Comparison of ENCODE assay signal across 17 cellular contexts in genomic region chr12:25286837-25287236, GRCh38. TPM values are rescaled to one million over a fixed set of nuclear protein-coding genes. Genes with fewer than 3 reads are reported as not detected.
DNase-seq lines count a peak whose midpoint lies in the region; ATAC-seq and TF ChIP-seq lines count a peak whose summit lies in the region.
"Had no signal": no experiment of that assay in that cellular context is flagged by ENCODE, and none has a peak within 500 bp of the region (broad histone marks: within the 10 kb centered on the region; RNA-seq: fewer than 3 reads in every experiment).

No MANE protein-coding gene starts in this region.

- H3K27me3 Mint-ChIP-seq in MCF 10A (ENCODE audit: insufficient read depth, unreplicated experiment): no peaks in the 10 kb centered on the region

- H3K9me3 ChIP-seq in breast epithelium: peaks cover 0 to 6% of the 10 kb centered on the region in 2 donors

- no peaks in the 10 kb centered on the region for H3K36me3 ChIP-seq in breast epithelium

- DNase-seq in MCF 10A (ENCODE audit: unreplicated experiment) (peak; percentile 40), breast epithelium (ENCODE audit: low spot score in 2 of 2) (no peak), SW480 (ENCODE audit: low spot score) (peak; percentile 48), kidney glomerular epithelial cell (lab: John Stamatoyannopoulos, UW) (peak; percentile 8)
- DNase-seq in stimulated activated CD4-positive, alpha-beta T cell treated with anti-CD3 and anti-CD28 coated beads, Interleukin-15, amount 100 ng/mL, for 24 hours: no peak
- DNase-seq: H7, NCI-H1105, NCI-H1694 treated with DMSO at 0.1 percent for 48 hours, NCI-H2171, NCI-H82, Right ventricle myocardium superior had no signal

- TF ChIP-seq POLR2A in breast epithelium (IDR thresholded peaks at IDR 0.05) (no peak), GM18505 (IDR thresholded peaks at IDR 0.05; ENCODE audit: borderline replicate concordance, extremely low read depth, insufficient read depth, insufficient read length) (no peak)

- intact Hi-C loops in MCF 10A (cut with micrococcal nuclease): no loop called here
- intact Hi-C loops in breast epithelium (cut with DNase I; ENCODE audit: low total_unique reads): no loop called here

- CTCF ChIA-PET in MCF 10A (lab: Yijun Ruan, JAX): no interaction called here

- H3K27me3 ChIP-seq in breast epithelium: no peaks in the 10 kb centered on the region

- ATAC-seq in GM19351 (IDR thresholded peaks at IDR 0.05; ENCODE audit: unreplicated experiment) (no peak), GM18505 (IDR thresholded peaks at IDR 0.05; ENCODE audit: unreplicated experiment) (no peak)
- ATAC-seq: Panc1 had no signal

- no peak overlapping the region for H3K27ac ChIP-seq in breast epithelium
- H3K27ac ChIP-seq: C4-2B, KMS-11, SK-N-MC had no signal

- H3K4me1 Mint-ChIP-seq in MCF 10A (ENCODE audit: insufficient read depth, unreplicated experiment): peaks cover 19% of the 10 kb centered on the region

- no TSS peak for BruUV-seq in MCF 10A (replicated peaks; lab: Mats Ljungman, UMichigan)

- H3K27ac Mint-ChIP-seq in MCF 10A (ENCODE audit: low read depth, unreplicated experiment): no peak overlapping the region

- H3K4me3 Mint-ChIP-seq in MCF 10A (ENCODE audit: unreplicated experiment): no peak overlapping the region

- no peaks in the 10 kb centered on the region for H3K4me1 ChIP-seq in breast epithelium

- no peak overlapping the region for H3K4me3 ChIP-seq in breast epithelium
- H3K4me3 ChIP-seq: SK-N-MC had no signal

- TF ChIP-seq CTCF in MCF 10A (IDR thresholded peaks at IDR 0.05; ENCODE audit: unreplicated experiment) (no peak), breast epithelium (IDR thresholded peaks at IDR 0.05) (no peak)

- no peaks in the 10 kb centered on the region for H3K36me3 Mint-ChIP-seq in MCF 10A (ENCODE audit: insufficient read depth, unreplicated experiment)

- POLR2A ChIA-PET in MCF 10A (lab: Yijun Ruan, JAX): interaction anchor here (0.9 kb wide), 1 partner anchor 11 kb away, joined by 4 read pairs; no protein-coding TSS in a partner anchor

- H3K9me3 Mint-ChIP-seq in MCF 10A (ENCODE audit: unreplicated experiment): no peaks in the 10 kb centered on the region

RNA-seq across cellular contexts. Expression of gene KRAS, which starts 36.1 kb away (rescaled TPM):
- total RNA-seq in MCF 10A (2022): 17.6 and 21.7 TPM in 2 replicates
- 10 to 100 TPM; 10.6 to 15.7 (median 14.3) TPM for total RNA-seq in breast epithelium

Comparison
In these comparisons a context has a peak if more than half of its experiments do, and no peak if none do; other contexts are left out.
1. DNase-seq: peak in MCF 10A (single experiment), SW480 (single experiment) and kidney glomerular epithelial cell (single experiment); none in breast epithelium (0 of 2) and stimulated activated CD4-positive, alpha-beta T cell treated with anti-CD3 and anti-CD28 coated beads, Interleukin-15, amount 100 ng/mL, for 24 hours (single experiment).